Comparison of ENCODE assay signal across 23 cellular contexts in the genomic region with DNA sequence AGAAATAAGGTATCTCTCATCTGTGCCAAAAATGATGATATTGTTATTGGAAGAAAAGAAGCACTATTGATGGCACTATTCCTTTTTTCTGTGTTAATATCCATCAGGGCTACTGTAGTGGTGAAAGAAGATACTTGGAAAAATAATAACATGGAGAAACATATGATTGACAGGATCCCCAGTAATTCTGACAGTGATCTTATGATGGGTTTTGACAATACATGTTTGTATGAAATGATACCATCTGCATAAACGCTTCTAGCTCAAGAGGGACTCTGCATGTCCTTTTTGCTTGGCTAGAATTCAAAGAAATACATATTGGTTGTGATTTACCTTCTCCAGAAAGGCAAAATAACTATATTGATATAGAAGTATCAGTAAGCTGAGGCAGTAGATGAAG.
"Had no signal": no experiment of that assay in that cellular context is flagged by ENCODE, and none has a peak within 500 bp of the region (broad histone marks: within the 10 kb centered on the region; RNA-seq: fewer than 3 reads in every experiment).

No MANE protein-coding gene starts in this region.

- H3K27ac ChIP-seq: colonic mucosa, coronary artery, dorsolateral prefrontal cortex, epithelial cell of prostate, esophagus muscularis mucosa, esophagus squamous epithelium, foreskin keratinocyte, gastrocnemius medialis, gastroesophageal sphincter, heart left ventricle, heart right ventricle had no signal

- DNase-seq: colonic mucosa; cortex of kidney; dermis blood vessel endothelial cell; dorsolateral prefrontal cortex; effector CD4-positive, alpha-beta T cell; effector CD8-positive, alpha-beta T cell; effector memory CD4-positive, alpha-beta T cell; effector memory CD8-positive, alpha-beta T cell; endodermal cell; erythroblast; esophagus squamous epithelium; foreskin fibroblast; foreskin keratinocyte; foreskin melanocyte; gastrocnemius medialis; glutamatergic neuron; head of caudate nucleus; heart left ventricle; heart right ventricle had no signal

- H3K36me3 ChIP-seq: colonic mucosa, esophagus muscularis mucosa, esophagus squamous epithelium, gastrocnemius medialis, gastroesophageal sphincter, heart left ventricle, heart right ventricle had no signal

- H3K27me3 ChIP-seq: colonic mucosa, dorsolateral prefrontal cortex, esophagus muscularis mucosa, esophagus squamous epithelium, foreskin keratinocyte, gastrocnemius medialis, gastroesophageal sphincter, heart left ventricle, heart right ventricle had no signal

- H3K4me3 ChIP-seq: colonic mucosa, coronary artery, dorsolateral prefrontal cortex, esophagus muscularis mucosa, esophagus squamous epithelium, gastrocnemius medialis, gastroesophageal sphincter, heart left ventricle, heart right ventricle had no signal

- H3K9me3 ChIP-seq: colonic mucosa, esophagus muscularis mucosa, esophagus squamous epithelium, gastrocnemius medialis, gastroesophageal sphincter had no signal
